In genomic region chr21:37514038-37514665, GRCh38 we compare ENCODE assay signal across 18 cellular contexts.
DNase-seq lines count a peak whose midpoint lies in the region; ATAC-seq, FAIRE-seq and TF ChIP-seq lines count a peak whose summit lies in the region.
"Had no signal": no experiment of that assay in that cellular context is flagged by ENCODE, and none has a peak within 500 bp of the region (broad histone marks: within the 10 kb centered on the region; RNA-seq: fewer than 3 reads in every experiment).

No MANE protein-coding gene starts in this region.

- in situ Hi-C loops in HepG2 (cut with HindIII; ENCODE audit: extremely low pct_ligation_motif_present, low pct_unique_long_range_greater_than_20kb): no loop called here

- no peaks in the 10 kb centered on the region for H3K27me3 Mint-ChIP-seq in stimulated activated naive CD8-positive, alpha-beta T cell treated with anti-CD3 and anti-CD28 coated beads, Interleukin-15, amount 100 ng/mL, for 72 hours
- no peaks in the 10 kb centered on the region for H3K27me3 Mint-ChIP-seq in activated T-helper 17 cell treated with anti-CD3 and anti-CD28 coated beads, Interleukin-2, amount 50 U/mL, for 72 hours

- no peak overlapping the region for H3K4me3 Mint-ChIP-seq in stimulated activated naive CD8-positive, alpha-beta T cell treated with anti-CD3 and anti-CD28 coated beads, Interleukin-15, amount 100 ng/mL, for 72 hours
- H3K4me3 Mint-ChIP-seq in activated T-helper 17 cell treated with anti-CD3 and anti-CD28 coated beads, Interleukin-2, amount 50 U/mL, for 72 hours: no peak overlapping the region

- no peaks in the 10 kb centered on the region for H3K27me3 ChIP-seq in HepG2 (ENCODE audit: control insufficient read depth in 1 of 2, insufficient read depth in 2 of 2, low read length in 2 of 2)
- H3K27me3 ChIP-seq: colonic mucosa, gastroesophageal sphincter had no signal

- no peak for FAIRE-seq in HepG2 (lab: Jason Lieb, UNC)
- FAIRE-seq: astrocyte, GM12892 had no signal

- peaks cover 20 to 60% of the 10 kb centered on the region in 2 experiments for H3K36me3 ChIP-seq in HepG2 (replicated peaks in 1 of 2; ENCODE audit: control insufficient read depth in 1 of 2, insufficient read depth in 2 of 2, low read length in 2 of 2)

- DNase-seq in stimulated activated naive CD8-positive, alpha-beta T cell treated with anti-CD3 and anti-CD28 coated beads, Interleukin-15, amount 100 ng/mL, for 72 hours: no peak
- DNase-seq in stimulated activated naive CD8-positive, alpha-beta T cell treated with anti-CD3 and anti-CD28 coated beads, Interleukin-15, Interleukin-2, amounts not matched to agents 100 U/mL and 50 U/mL, for 24 hours: no peak
- DNase-seq in HepG2 (ENCODE audit: low spot score) (no peak), hepatic stellate cell (ENCODE audit: low spot score) (no peak), DMS79 treated with DMSO at 0.1 percent for 48 hours (lab: John Stamatoyannopoulos, UW) (no peak), NCI-H748 treated with DMSO at 0.1 percent for 48 hours (lab: John Stamatoyannopoulos, UW) (no peak)
- no peak for DNase-seq in effector CD8-positive, alpha-beta T cell (lab: John Stamatoyannopoulos, UW)
- DNase-seq: activated gamma-delta T cell treated with Interleukin-2 at 50 U/mL for 16 hours; colonic mucosa; GF-D8; NCI-H1105 treated with DMSO at 0.1 percent for 48 hours; NCI-H524; SHP77 treated with DMSO at 0.1 percent for 48 hours; stimulated activated CD4-positive, alpha-beta T cell treated with anti-CD3 and anti-CD28 coated beads, Interleukin-2, amount 100 ng/mL, for 48 hours had no signal

- no peak for TF ChIP-seq CTCF in HepG2 (CRISPR knock-in tag; IDR thresholded peaks at IDR 0.05)

- BruUV-seq in HepG2 (replicated peaks; lab: Mats Ljungman, UMichigan): no TSS peak

- H3K27ac Mint-ChIP-seq in stimulated activated naive CD8-positive, alpha-beta T cell treated with anti-CD3 and anti-CD28 coated beads, Interleukin-15, amount 100 ng/mL, for 72 hours: peak overlapping the region; percentile 8 to 38
- peak overlapping the region; percentile 16 for H3K27ac Mint-ChIP-seq in activated T-helper 17 cell treated with anti-CD3 and anti-CD28 coated beads, Interleukin-2, amount 50 U/mL, for 72 hours

- no peak for TF ChIP-seq RAD21 in HepG2 (CRISPR knock-in tag; IDR thresholded peaks at IDR 0.05)

- no peaks in the 10 kb centered on the region for H3K36me3 Mint-ChIP-seq in activated T-helper 17 cell treated with anti-CD3 and anti-CD28 coated beads, Interleukin-2, amount 50 U/mL, for 72 hours (ENCODE audit: low read depth)

- CTCF ChIA-PET in HepG2 (lab: Yijun Ruan, JAX; ENCODE audit: low intra/inter-chr PET ratio, low total read pairs): no interaction called here

- H3K4me1 Mint-ChIP-seq in stimulated activated naive CD8-positive, alpha-beta T cell treated with anti-CD3 and anti-CD28 coated beads, Interleukin-15, amount 100 ng/mL, for 72 hours: peaks cover 5% of the 10 kb centered on the region
- peaks cover 11% of the 10 kb centered on the region for H3K4me1 Mint-ChIP-seq in activated T-helper 17 cell treated with anti-CD3 and anti-CD28 coated beads, Interleukin-2, amount 50 U/mL, for 72 hours

- no peak overlapping the region for H2AFZ ChIP-seq in HepG2 (ENCODE audit: low read length)

- no peaks in the 10 kb centered on the region for H3K4me1 ChIP-seq in HepG2 (ENCODE audit: insufficient read depth, low read length)
- H3K4me1 ChIP-seq: colonic mucosa, gastroesophageal sphincter had no signal

- H3K4me3 ChIP-seq in HepG2 (replicated peaks in 1 of 3; ENCODE audit: insufficient read depth in 1 of 3, low read depth in 2 of 3, low read length in 3 of 3): no peak overlapping the region
- H3K4me3 ChIP-seq: colonic mucosa, gastroesophageal sphincter had no signal

- H3K9ac ChIP-seq in HepG2 (ENCODE audit: insufficient read depth, low read depth, low read length): no peak overlapping the region

- 95% methylated on average over 8 of the region's 8 CpGs for WGBS in HepG2 (ENCODE audit: low lambda C conversion rate)

- TF ChIP-seq POLR2A in HepG2 (IDR thresholded peaks at IDR 0.05; ENCODE audit: insufficient read depth in 1 of 2, low read depth in 2 of 2, low read length in 2 of 2): no peak

- no peaks in the 10 kb centered on the region; the same call in 1 of the 2 replicates for H4K20me1 ChIP-seq in HepG2 (ENCODE audit: insufficient read depth, low read length)

- H3K9me3 ChIP-seq in HepG2 (ENCODE audit: low read length): no peaks in the 10 kb centered on the region
- H3K9me3 ChIP-seq: colonic mucosa, gastroesophageal sphincter had no signal

- intact Hi-C loops in HepG2 (cut with micrococcal nuclease; ENCODE audit: unreplicated experiment): no loop called here

- no peak for ATAC-seq in stimulated activated naive CD8-positive, alpha-beta T cell treated with anti-CD3 and anti-CD28 coated beads, Interleukin-15, amount 100 ng/mL, for 72 hours
- ATAC-seq in stimulated activated naive CD8-positive, alpha-beta T cell treated with anti-CD3 and anti-CD28 coated beads, Interleukin-15, Interleukin-2, amounts not matched to agents 100 U/mL and 50 U/mL, for 24 hours: no peak
- no peak for ATAC-seq in activated T-helper 17 cell treated with anti-CD3 and anti-CD28 coated beads, Interleukin-2, amount 50 U/mL, for 72 hours (replicated peaks)
- ATAC-seq in HepG2: no peak
- ATAC-seq: gastroesophageal sphincter had no signal

- H3K79me2 ChIP-seq in HepG2 (ENCODE audit: insufficient read depth, low read length): no peaks in the 10 kb centered on the region

- no peak overlapping the region for H3K4me2 ChIP-seq in HepG2 (ENCODE audit: low read depth, low read length)

- TF ChIP-seq EP300 in HepG2 (IDR thresholded peaks at IDR 0.05; ENCODE audit: low read depth in 2 of 2, low read length in 2 of 2): no peak
- TF ChIP-seq EP300 in HepG2 (CRISPR knock-in tag; IDR thresholded peaks at IDR 0.05; ENCODE audit: borderline replicate concordance): no peak

- no peak overlapping the region for H3K27ac ChIP-seq in HepG2 (ENCODE audit: extremely low read length, insufficient read depth, low read length)
- H3K27ac ChIP-seq: colonic mucosa, gastroesophageal sphincter had no signal

- H3K9me3 Mint-ChIP-seq in stimulated activated naive CD8-positive, alpha-beta T cell treated with anti-CD3 and anti-CD28 coated beads, Interleukin-15, amount 100 ng/mL, for 72 hours: peaks cover 0 to 11% of the 10 kb centered on the region in 2 donors
- no peaks in the 10 kb centered on the region for H3K9me3 Mint-ChIP-seq in activated T-helper 17 cell treated with anti-CD3 and anti-CD28 coated beads, Interleukin-2, amount 50 U/mL, for 72 hours

- POLR2A ChIA-PET in HepG2 (lab: Yijun Ruan, JAX): no interaction called here

TF ChIP-seq in HepG2, 621 proteins besides CTCF, POLR2A, EP300 and RAD21 (continues in another document):
- peak; percentile 90 for TF ChIP-seq MAFF (IDR thresholded peaks at IDR 0.05; ENCODE audit: low read depth, low read length)
- no peak for TF ChIP-seq TAF15 (IDR thresholded peaks at IDR 0.05; ENCODE audit: low read depth, low read length, poor library complexity, severe bottlenecking)
- no peak for TF ChIP-seq THAP7 (CRISPR knock-in tag; IDR thresholded peaks at IDR 0.05)
- peak; percentile 91 to 95 for TF ChIP-seq MAFK (conservative IDR thresholded peaks at IDR 0.05 in 1 of 2, IDR thresholded peaks at IDR 0.05 in 1 of 2; ENCODE audit: low read length in 2 of 2)
- no peak for TF ChIP-seq SCMH1 (CRISPR knock-in tag; IDR thresholded peaks at IDR 0.05; ENCODE audit: borderline replicate concordance)
- TF ChIP-seq ZNF563 (CRISPR knock-in tag; IDR thresholded peaks at IDR 0.05): no peak
- TF ChIP-seq ZNF780A (CRISPR knock-in tag; IDR thresholded peaks at IDR 0.05): no peak
